In genomic region chr13:99374994-99375805, GRCh38 we compare ENCODE assay signal across 8 cellular contexts.
A peak's percentile ranks its signal among the peaks of the same experiment; 100 is the strongest.
DNase-seq lines count a peak whose midpoint lies in the region; ATAC-seq, FAIRE-seq and TF ChIP-seq lines count a peak whose summit lies in the region.

No MANE protein-coding gene starts in this region.

- H3K9ac ChIP-seq in BLaER1 (no peak overlapping the region), K562 (ENCODE audit: insufficient read depth in 1 of 2, low read depth in 2 of 2, low read length in 2 of 2) (peak overlapping the region in 1 of 2 experiments; percentile 64; a peak in 1 of 4 replicates)

- peaks cover 68% of the 10 kb centered on the region for H3K36me3 ChIP-seq in BLaER1
- peaks cover 14% of the 10 kb centered on the region; the same call in 2 of the 3 replicates for H3K36me3 ChIP-seq in K562 (ENCODE audit: control insufficient read depth, insufficient read depth, low read length)
- H3K36me3 ChIP-seq in gastroesophageal sphincter = peaks cover 0 to 70% of the 10 kb centered on the region in 2 donors
- H3K36me3 ChIP-seq in testis (ENCODE audit: low read depth, missing control alignments) = no peaks in the 10 kb centered on the region

- CTCF ChIA-PET in K562 (lab: Yijun Ruan, JAX; ENCODE audit: low intra/inter-chr PET ratio) = no interaction called here
- CTCF ChIA-PET in MCF 10A (lab: Yijun Ruan, JAX) = no interaction called here

- no peaks in the 10 kb centered on the region for H3K79me2 ChIP-seq in K562 (ENCODE audit: control insufficient read depth, insufficient read depth, low read length)

- no peak for TF ChIP-seq RAD21 in K562 (CRISPR knock-in tag; conservative IDR thresholded peaks at IDR 0.05 in 1 of 2, IDR thresholded peaks at IDR 0.05 in 1 of 2)

- H3K4me1 ChIP-seq in BLaER1 (peaks cover 53% of the 10 kb centered on the region), K562 (replicated peaks in 1 of 2; ENCODE audit: control insufficient read depth in 2 of 2, insufficient read depth in 2 of 2, low read length in 2 of 2) (peaks cover 0 to 4% of the 10 kb centered on the region in 2 experiments; a peak in 2 of 5 replicates), gastroesophageal sphincter (no peaks in the 10 kb centered on the region), testis (no peaks in the 10 kb centered on the region)

- H3K9me1 ChIP-seq in K562 (ENCODE audit: control insufficient read depth, insufficient read depth, low read length) = no peaks in the 10 kb centered on the region

- 71% methylated on average over 4 of the region's 12 CpGs for WGBS in K562 (ENCODE audit: insufficient coverage, low coverage, missing lambda C conversion rate)
- 85 to 88% methylated on average over 6 to 11 of the region's 12 CpGs for WGBS in gastroesophageal sphincter (ENCODE audit: low coverage in 1 of 2), 2 donors
- WGBS in testis, 2 donors = 89 to 92% methylated on average over 12 of the region's 12 CpGs

- H4K20me1 ChIP-seq in BLaER1 = peaks cover 23% of the 10 kb centered on the region; the same call in 1 of the 2 replicates
- H4K20me1 ChIP-seq in K562 (replicated peaks; ENCODE audit: control insufficient read depth, insufficient read depth, low read length) = no peaks in the 10 kb centered on the region

- H3K27me3 ChIP-seq in BLaER1 (no peaks in the 10 kb centered on the region), K562 (ENCODE audit: control insufficient read depth in 2 of 2, insufficient read depth in 2 of 2, low read length in 2 of 2) (no peaks in the 10 kb centered on the region), gastroesophageal sphincter (no peaks in the 10 kb centered on the region), testis (no peaks in the 10 kb centered on the region)

- DNase-seq in K562 (ENCODE audit: extremely low read depth in 1 of 4, low spot score in 3 of 4) = no peak
- DNase-seq in MCF 10A (ENCODE audit: unreplicated experiment) = no peak
- DNase-seq in hepatic stellate cell (ENCODE audit: low spot score) = no peak
- no peak for DNase-seq in testis

- no peak overlapping the region for H3K4me3 Mint-ChIP-seq in MCF 10A (ENCODE audit: unreplicated experiment)

- TF ChIP-seq POLR2A in K562 (conservative IDR thresholded peaks at IDR 0.05) (no peak), gastroesophageal sphincter (IDR thresholded peaks at IDR 0.05) (no peak), testis (IDR thresholded peaks at IDR 0.05) (no peak)

- TF ChIP-seq EP300 in K562 (IDR thresholded peaks at IDR 0.05; ENCODE audit: low read length) = no peak
- TF ChIP-seq EP300 in gastroesophageal sphincter (IDR thresholded peaks at IDR 0.05) = no peak

- POLR2A ChIA-PET in K562 (lab: Yijun Ruan, JAX) = no interaction called here
- POLR2A ChIA-PET in MCF 10A (lab: Yijun Ruan, JAX) = interaction anchor here (0.6 kb wide), 1 partner anchor 22 kb away, joined by 3 read pairs; no protein-coding TSS in a partner anchor

- H3K27ac ChIP-seq in BLaER1 (peak overlapping the region; percentile 58), K562 (ENCODE audit: extremely low read depth, low read depth, low read length) (no peak overlapping the region), gastroesophageal sphincter (no peak overlapping the region), testis (no peak overlapping the region)

- H3K4me1 Mint-ChIP-seq in MCF 10A (ENCODE audit: insufficient read depth, unreplicated experiment) = no peaks in the 10 kb centered on the region

- peaks cover 3% of the 10 kb centered on the region; the same call in 1 of the 2 replicates for H3K9me3 ChIP-seq in BLaER1
- H3K9me3 ChIP-seq in K562 (replicated peaks; ENCODE audit: control insufficient read depth, insufficient read depth, low read depth, low read length) = no peaks in the 10 kb centered on the region
- no peaks in the 10 kb centered on the region for H3K9me3 ChIP-seq in gastroesophageal sphincter
- H3K9me3 ChIP-seq in testis = no peaks in the 10 kb centered on the region

- peak; percentile 30 for ATAC-seq in GM19463 (IDR thresholded peaks at IDR 0.05; ENCODE audit: unreplicated experiment)
- peak; percentile 27 for ATAC-seq in HG03565 (IDR thresholded peaks at IDR 0.05; ENCODE audit: unreplicated experiment)
- no peak for ATAC-seq in K562
- no peak for ATAC-seq in gastroesophageal sphincter

- no peaks in the 10 kb centered on the region for H3K9me3 Mint-ChIP-seq in MCF 10A (ENCODE audit: unreplicated experiment)

- no peak overlapping the region for H3K27ac Mint-ChIP-seq in MCF 10A (ENCODE audit: low read depth, unreplicated experiment)

- in situ Hi-C loops in K562 (cut with MboI) = no loop called here

- H2AFZ ChIP-seq in K562 (ENCODE audit: low read depth, low read length) = no peak overlapping the region

- H3K4me3 ChIP-seq in BLaER1 = no peak overlapping the region
- H3K4me3 ChIP-seq in K562 = no peak overlapping the region
- no peak overlapping the region for H3K4me3 ChIP-seq in gastroesophageal sphincter
- no peak overlapping the region for H3K4me3 ChIP-seq in testis

- intact Hi-C loops in K562 (cut with micrococcal nuclease) (no loop called here), MCF 10A (cut with micrococcal nuclease) (no loop called here), testis (cut with DNase I; ENCODE audit: low total_unique reads) (no loop called here)

- no peak for FAIRE-seq in K562 (lab: Jason Lieb, UNC)

- H3K27me3 Mint-ChIP-seq in MCF 10A (ENCODE audit: insufficient read depth, unreplicated experiment) = no peaks in the 10 kb centered on the region

- BruUV-seq in K562 (replicated peaks; lab: Mats Ljungman, UMichigan) (no TSS peak), MCF 10A (replicated peaks; lab: Mats Ljungman, UMichigan) (no TSS peak)

- H3K36me3 Mint-ChIP-seq in MCF 10A (ENCODE audit: insufficient read depth, unreplicated experiment) = peaks cover 28% of the 10 kb centered on the region

- TF ChIP-seq CTCF in K562 (IDR thresholded peaks at IDR 0.05 in 2 of 3, conservative IDR thresholded peaks at IDR 0.05 in 1 of 3; ENCODE audit: insufficient read depth in 2 of 3, low read depth in 1 of 3, low read length in 3 of 3) = no peak
- no peak for TF ChIP-seq CTCF in MCF 10A (IDR thresholded peaks at IDR 0.05; ENCODE audit: unreplicated experiment)
- TF ChIP-seq CTCF in gastroesophageal sphincter (IDR thresholded peaks at IDR 0.05) = no peak
- no peak for TF ChIP-seq CTCF in testis (IDR thresholded peaks at IDR 0.05)

- H3K4me2 ChIP-seq in BLaER1 (peak overlapping the region; percentile 81), K562 (ENCODE audit: insufficient read depth, low read length) (no peak overlapping the region)

TF ChIP-seq in K562, 482 proteins besides CTCF, POLR2A, EP300 and RAD21 (continues in another document):
- no peak for TF ChIP-seq CLOCK (CRISPR knock-in tag; IDR thresholded peaks at IDR 0.05; ENCODE audit: borderline replicate concordance)
- TF ChIP-seq HES1 (IDR thresholded peaks at IDR 0.05; ENCODE audit: low read depth) = no peak
- TF ChIP-seq POLR2G (IDR thresholded peaks at IDR 0.05; ENCODE audit: low read depth, low read length) = 0 out of 2 replicates have a peak, but pooled peaks have one; percentile 21
- TF ChIP-seq PBX2 (CRISPR knock-in tag; IDR thresholded peaks at IDR 0.05; ENCODE audit: low read depth) = no peak
- no peak for TF ChIP-seq PBX2 (tag; conservative IDR thresholded peaks at IDR 0.05; ENCODE audit: low read depth)
- no peak for TF ChIP-seq ZNF75A (CRISPR knock-in tag; IDR thresholded peaks at IDR 0.05)

Comparison
In these comparisons a context has a peak if more than half of its experiments do, and no peak if none do; other contexts are left out.
1. ATAC-seq: peak in GM19463 (single experiment) and HG03565 (single experiment); none in K562 (single experiment) and gastroesophageal sphincter (single experiment).